In genomic region chr16:86335266-86336172, GRCh38 we compare ENCODE assay signal across 25 cellular contexts.
"Had no signal": no experiment of that assay in that cellular context is flagged by ENCODE, and none has a peak within 500 bp of the region (broad histone marks: within the 10 kb centered on the region; RNA-seq: fewer than 3 reads in every experiment).

No MANE protein-coding gene starts in this region.

- DNase-seq: central memory CD4-positive, alpha-beta T cell; dorsolateral prefrontal cortex; effector CD8-positive, alpha-beta T cell; endodermal cell; foreskin fibroblast; gastrocnemius medialis; head of caudate nucleus; kidney; nucleus accumbens; retina; stimulated activated CD4-positive, alpha-beta T cell treated with anti-CD3 and anti-CD28 coated beads, Interleukin-4, amount 100 ng/mL, for 4 hours; stimulated activated naive CD8-positive, alpha-beta T cell treated with anti-CD3 and anti-CD28 coated beads, Interleukin-15, Interleukin-2, amounts not matched to agents 100 U/mL and 50 U/mL, for 24 hours; substantia nigra; testis; tibial artery had no signal

- H3K36me3 Mint-ChIP-seq: neural progenitor cell; stimulated activated memory B cell treated with anti-CD40 and anti-IgM and Interleukin-4, amounts not matched to agents 10 μg/mL and 1 μg/mL and 100 μg/mL, for 72 hours; type B pancreatic cell had no signal

- H3K9me3 Mint-ChIP-seq: endodermal cell; nephron; neural progenitor cell; stimulated activated memory B cell treated with anti-CD40 and anti-IgM and Interleukin-4, amounts not matched to agents 10 μg/mL and 1 μg/mL and 100 μg/mL, for 72 hours; type B pancreatic cell had no signal

- H3K4me1 ChIP-seq: gastrocnemius medialis, right lobe of liver, testis, tibial artery had no signal

- H3K27ac ChIP-seq: dorsolateral prefrontal cortex, epithelial cell of prostate, gastrocnemius medialis, neural progenitor cell, right lobe of liver, testis, tibial artery had no signal

- H3K4me3 ChIP-seq: dorsolateral prefrontal cortex, gastrocnemius medialis, hepatocyte, neural progenitor cell, right lobe of liver, testis, tibial artery had no signal

- H3K36me3 ChIP-seq: gastrocnemius medialis, neural progenitor cell, right lobe of liver, tibial artery had no signal

- FAIRE-seq: colon, kidney had no signal

- H2AFZ ChIP-seq: hepatocyte, neural progenitor cell had no signal

- H3K9ac ChIP-seq: neural progenitor cell had no signal

- H3K9me3 ChIP-seq: gastrocnemius medialis, right lobe of liver, testis, tibial artery had no signal

- H3K27ac Mint-ChIP-seq: endodermal cell; nephron; neural progenitor cell; stimulated activated memory B cell treated with anti-CD40 and anti-IgM and Interleukin-4, amounts not matched to agents 10 μg/mL and 1 μg/mL and 100 μg/mL, for 72 hours; type B pancreatic cell had no signal

- H3K4me3 Mint-ChIP-seq: endodermal cell; nephron; neural progenitor cell; stimulated activated memory B cell treated with anti-CD40 and anti-IgM and Interleukin-4, amounts not matched to agents 10 μg/mL and 1 μg/mL and 100 μg/mL, for 72 hours; type B pancreatic cell had no signal

- H3K4me2 ChIP-seq: neural progenitor cell had no signal

- H3K4me1 Mint-ChIP-seq: stimulated activated memory B cell treated with anti-CD40 and anti-IgM and Interleukin-4, amounts not matched to agents 10 μg/mL and 1 μg/mL and 100 μg/mL, for 72 hours had no signal

- ATAC-seq: esophagus mucosa; gastrocnemius medialis; left lobe of liver; right lobe of liver; stimulated activated memory B cell treated with anti-CD40 and anti-IgM and Interleukin-4, amounts not matched to agents 10 μg/mL and 1 μg/mL and 100 μg/mL, for 72 hours; stimulated activated naive CD8-positive, alpha-beta T cell treated with anti-CD3 and anti-CD28 coated beads, Interleukin-15, Interleukin-2, amounts not matched to agents 100 U/mL and 50 U/mL, for 24 hours had no signal

- H3K27me3 ChIP-seq: hepatocyte, right lobe of liver, testis had no signal

- H3K79me2 ChIP-seq: hepatocyte had no signal
